Comparison of ENCODE assay signal across 12 cellular contexts in genomic region chr13:40376867-40377266, GRCh38.
"Had no signal": no experiment of that assay in that cellular context is flagged by ENCODE, and none has a peak within 500 bp of the region (broad histone marks: within the 10 kb centered on the region; RNA-seq: fewer than 3 reads in every experiment).

No MANE protein-coding gene starts in this region.

- H3K27ac ChIP-seq: hepatocyte, skin epidermis, tibial artery, vagina had no signal

- H3K9me3 Mint-ChIP-seq: nephron had no signal

- DNase-seq: activated CD4-positive, alpha-beta T cell treated with anti-CD3 and anti-CD28 coated beads, Interleukin-2, amount 50 U/mL, for 1 hour; activated naive CD4-positive, alpha-beta T cell treated with anti-CD3 and anti-CD28 coated beads, Interleukin-2, amount 50 U/mL, for 16 hours; activated T-cell treated with anti-CD3 and anti-CD28 coated beads for 4 hours; mesendoderm; stimulated activated CD4-positive, alpha-beta T cell treated with anti-CD3 and anti-CD28 coated beads, Interleukin-4, amount 100 ng/mL, for 4 hours; T-helper 2 cell; tibial artery had no signal

- H3K36me3 ChIP-seq: tibial artery, vagina had no signal

- H3K9me3 ChIP-seq: tibial artery, vagina had no signal

- H3K27ac Mint-ChIP-seq: activated T-helper 2 cell treated with anti-CD3 and anti-CD28 coated beads, Interferon-gamma antibody, Interleukin-2, Interleukin-4, amounts not matched to agents 10 μg/mL and 5 μg/mL and 100 μg/mL, durations not matched to agents 14 hours and 24 hours and 36 hours; nephron had no signal

- H3K27me3 ChIP-seq: hepatocyte, tibial artery, vagina had no signal

- H3K4me3 ChIP-seq: hepatocyte, skin epidermis, tibial artery had no signal

- H3K4me1 ChIP-seq: tibial artery had no signal

- H3K4me3 Mint-ChIP-seq: nephron had no signal
